ENCODE assay signal across 9 cellular contexts in the genomic region with DNA sequence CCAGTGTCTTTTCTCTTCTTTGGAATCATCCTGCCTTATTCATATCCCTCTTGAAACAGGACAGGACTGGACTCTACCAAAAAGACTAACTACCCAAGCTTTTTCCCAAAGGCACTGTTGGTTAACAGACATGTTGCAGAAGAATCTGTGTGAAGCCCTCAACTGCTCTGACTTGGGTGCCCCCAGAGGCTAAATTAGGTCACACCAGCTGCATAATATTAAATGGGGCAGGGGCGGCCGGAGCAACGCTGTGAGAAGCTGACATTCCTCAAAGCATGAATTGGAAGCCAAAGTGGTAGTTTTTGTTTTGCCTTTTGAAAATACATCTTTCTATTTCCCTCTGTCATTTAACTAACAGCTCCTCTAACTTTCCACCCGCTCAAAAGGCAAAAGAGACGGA.
DNase-seq lines count a peak whose midpoint lies in the region; ATAC-seq and TF ChIP-seq lines count a peak whose summit lies in the region.
"Had no signal": no experiment of that assay in that cellular context is flagged by ENCODE, and none has a peak within 500 bp of the region (broad histone marks: within the 10 kb centered on the region; RNA-seq: fewer than 3 reads in every experiment).

No MANE protein-coding gene starts in this region.

- intact Hi-C loops in Right ventricle myocardium superior (cut with DNase I): no loop called here

- no peaks in the 10 kb centered on the region for H3F3A ChIP-seq in SK-N-SH (replicated peaks; ENCODE audit: insufficient read depth)

- H2AFZ ChIP-seq in SK-N-SH (ENCODE audit: low read depth): no peak overlapping the region

- no peaks in the 10 kb centered on the region for H3K36me3 ChIP-seq in SK-N-SH (replicated peaks in 1 of 2; ENCODE audit: control insufficient read depth in 1 of 2, insufficient read depth in 2 of 2, low read length in 1 of 2)

- no peak for TF ChIP-seq RAD21 in SK-N-SH (IDR thresholded peaks at IDR 0.05; ENCODE audit: low read length)

- H3K4me3 ChIP-seq in SK-N-SH (ENCODE audit: low read depth in 2 of 2, low read length in 1 of 2) (no peak overlapping the region), skeletal muscle cell (ENCODE audit: low read depth, low read length) (peak overlapping the region; percentile 21)

- H3K9me3 ChIP-seq in SK-N-SH: no peaks in the 10 kb centered on the region

- DNase-seq in GM13977 (ENCODE audit: low spot score) (no peak), SK-N-SH (peak; percentile 18), Right ventricle myocardium superior (peak; percentile 42), skeletal muscle cell (ENCODE audit: low read depth) (no peak), NCI-H1694 (lab: John Stamatoyannopoulos, UW) (no peak)
- no peak for DNase-seq in stimulated activated CD4-positive, alpha-beta T cell treated with anti-CD3 and anti-CD28 coated beads, Interleukin-4, amount 100 ng/mL, for 24 hours
- DNase-seq in stimulated activated naive CD8-positive, alpha-beta T cell treated with anti-CD3 and anti-CD28 coated beads, Interleukin-15, Interleukin-2, amounts not matched to agents 100 U/mL and 50 U/mL, for 24 hours: no peak
- DNase-seq: activated T-cell treated with anti-CD3 and anti-CD28 coated beads, Interleukin-2, amount 50 U/mL, for 72 hours had no signal

- POLR2A ChIA-PET in SK-N-SH (lab: Yijun Ruan, JAX): no interaction called here

- ATAC-seq in Right ventricle myocardium superior (ENCODE audit: poor library complexity) (peak; percentile 46), GM21526 (IDR thresholded peaks at IDR 0.05; ENCODE audit: low FRiP score, unreplicated experiment) (no peak)
- no peak for ATAC-seq in stimulated activated naive CD8-positive, alpha-beta T cell treated with anti-CD3 and anti-CD28 coated beads, Interleukin-15, Interleukin-2, amounts not matched to agents 100 U/mL and 50 U/mL, for 24 hours
- ATAC-seq: activated T-cell treated with anti-CD3 and anti-CD28 coated beads, Interleukin-2, amount 50 U/mL, for 72 hours had no signal

- no peaks in the 10 kb centered on the region for H4K20me1 ChIP-seq in SK-N-SH (ENCODE audit: insufficient read depth)

- H3K79me2 ChIP-seq in SK-N-SH (ENCODE audit: insufficient read depth): no peaks in the 10 kb centered on the region

- no peak for TF ChIP-seq EP300 in SK-N-SH (IDR thresholded peaks at IDR 0.05; ENCODE audit: borderline replicate concordance in 1 of 2, low read depth in 1 of 2, low read length in 1 of 2)

- no peak overlapping the region for H3K27ac ChIP-seq in SK-N-SH (ENCODE audit: low read depth in 2 of 2, low read length in 1 of 2)

- in situ Hi-C loops in GM13977 (cut with MboI; ENCODE audit: low pct_unique_long_range_greater_than_20kb, low sequenced_read_pairs, unreplicated experiment): no loop called here

- CTCF ChIA-PET in SK-N-SH (lab: Yijun Ruan, JAX): interaction anchor here (1.3 to 4.2 kb wide), 5 partner anchors 17 to 199 kb away, joined by 4 to 48 read pairs (median 6); partner anchors contain the start of gene LHFPL6

- no peaks in the 10 kb centered on the region for H3K9me2 ChIP-seq in SK-N-SH

- 81% methylated on average over 5 of the region's 5 CpGs for WGBS in SK-N-SH (ENCODE audit: low lambda C conversion rate)

- H3K4me2 ChIP-seq in SK-N-SH: no peak overlapping the region

- no peak overlapping the region for H3K9ac ChIP-seq in SK-N-SH

- H3K4me1 ChIP-seq in SK-N-SH (ENCODE audit: control insufficient read depth in 1 of 2, insufficient read depth in 2 of 2, low read depth in 1 of 2, low read length in 1 of 2): peaks cover 0 to 3% of the 10 kb centered on the region in 2 experiments; a peak in 2 of 4 replicates

- H3K27me3 ChIP-seq in SK-N-SH (ENCODE audit: insufficient read depth): no peaks in the 10 kb centered on the region

- TF ChIP-seq CTCF in GM13977 (IDR thresholded peaks at IDR 0.05; ENCODE audit: extremely low read depth, insufficient read depth, missing control alignments): peak; percentile 4
- TF ChIP-seq CTCF in SK-N-SH (IDR thresholded peaks at IDR 0.05): peak; percentile 43

TF ChIP-seq in SK-N-SH, 30 proteins besides CTCF, POLR2A, EP300 and RAD21:
- TF ChIP-seq NRF1 (IDR thresholded peaks at IDR 0.05; ENCODE audit: low read depth, low read length) (no peak), POLR2AphosphoS5 (IDR thresholded peaks at IDR 0.05; ENCODE audit: low read depth, low read length) (no peak), FOXM1 (IDR thresholded peaks at IDR 0.05; ENCODE audit: low read depth) (no peak), PBX3 (IDR thresholded peaks at IDR 0.05) (no peak), YY1 (IDR thresholded peaks at IDR 0.05; ENCODE audit: low read depth) (no peak), TEAD4 (IDR thresholded peaks at IDR 0.05; ENCODE audit: borderline replicate concordance, insufficient read depth) (no peak), ELF1 (IDR thresholded peaks at IDR 0.05) (no peak)
- TF ChIP-seq, protein P1, sequence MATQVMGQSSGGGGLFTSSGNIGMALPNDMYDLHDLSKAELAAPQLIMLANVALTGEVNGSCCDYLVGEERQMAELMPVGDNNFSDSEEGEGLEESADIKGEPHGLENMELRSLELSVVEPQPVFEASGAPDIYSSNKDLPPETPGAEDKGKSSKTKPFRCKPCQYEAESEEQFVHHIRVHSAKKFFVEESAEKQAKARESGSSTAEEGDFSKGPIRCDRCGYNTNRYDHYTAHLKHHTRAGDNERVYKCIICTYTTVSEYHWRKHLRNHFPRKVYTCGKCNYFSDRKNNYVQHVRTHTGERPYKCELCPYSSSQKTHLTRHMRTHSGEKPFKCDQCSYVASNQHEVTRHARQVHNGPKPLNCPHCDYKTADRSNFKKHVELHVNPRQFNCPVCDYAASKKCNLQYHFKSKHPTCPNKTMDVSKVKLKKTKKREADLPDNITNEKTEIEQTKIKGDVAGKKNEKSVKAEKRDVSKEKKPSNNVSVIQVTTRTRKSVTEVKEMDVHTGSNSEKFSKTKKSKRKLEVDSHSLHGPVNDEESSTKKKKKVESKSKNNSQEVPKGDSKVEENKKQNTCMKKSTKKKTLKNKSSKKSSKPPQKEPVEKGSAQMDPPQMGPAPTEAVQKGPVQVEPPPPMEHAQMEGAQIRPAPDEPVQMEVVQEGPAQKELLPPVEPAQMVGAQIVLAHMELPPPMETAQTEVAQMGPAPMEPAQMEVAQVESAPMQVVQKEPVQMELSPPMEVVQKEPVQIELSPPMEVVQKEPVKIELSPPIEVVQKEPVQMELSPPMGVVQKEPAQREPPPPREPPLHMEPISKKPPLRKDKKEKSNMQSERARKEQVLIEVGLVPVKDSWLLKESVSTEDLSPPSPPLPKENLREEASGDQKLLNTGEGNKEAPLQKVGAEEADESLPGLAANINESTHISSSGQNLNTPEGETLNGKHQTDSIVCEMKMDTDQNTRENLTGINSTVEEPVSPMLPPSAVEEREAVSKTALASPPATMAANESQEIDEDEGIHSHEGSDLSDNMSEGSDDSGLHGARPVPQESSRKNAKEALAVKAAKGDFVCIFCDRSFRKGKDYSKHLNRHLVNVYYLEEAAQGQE (IDR thresholded peaks at IDR 0.05; ENCODE audit: low read depth, low read length): no peak
- TF ChIP-seq, protein P2, sequence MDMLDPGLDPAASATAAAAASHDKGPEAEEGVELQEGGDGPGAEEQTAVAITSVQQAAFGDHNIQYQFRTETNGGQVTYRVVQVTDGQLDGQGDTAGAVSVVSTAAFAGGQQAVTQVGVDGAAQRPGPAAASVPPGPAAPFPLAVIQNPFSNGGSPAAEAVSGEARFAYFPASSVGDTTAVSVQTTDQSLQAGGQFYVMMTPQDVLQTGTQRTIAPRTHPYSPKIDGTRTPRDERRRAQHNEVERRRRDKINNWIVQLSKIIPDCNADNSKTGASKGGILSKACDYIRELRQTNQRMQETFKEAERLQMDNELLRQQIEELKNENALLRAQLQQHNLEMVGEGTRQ (IDR thresholded peaks at IDR 0.05; ENCODE audit: borderline replicate concordance, low read depth, low read length): no peak

Comparison
In these comparisons a context has a peak if more than half of its experiments do, and no peak if none do; other contexts are left out.
1. DNase-seq: peak in SK-N-SH (single experiment) and Right ventricle myocardium superior (single experiment); none in GM13977 (single experiment), skeletal muscle cell (single experiment), stimulated activated CD4-positive, alpha-beta T cell treated with anti-CD3 and anti-CD28 coated beads, Interleukin-4, amount 100 ng/mL, for 24 hours (single experiment), stimulated activated naive CD8-positive, alpha-beta T cell treated with anti-CD3 and anti-CD28 coated beads, Interleukin-15, Interleukin-2, amounts not matched to agents 100 U/mL and 50 U/mL, for 24 hours (single experiment) and NCI-H1694 (single experiment).